Comparison of ENCODE assay signal across 8 cellular contexts in the genomic region with DNA sequence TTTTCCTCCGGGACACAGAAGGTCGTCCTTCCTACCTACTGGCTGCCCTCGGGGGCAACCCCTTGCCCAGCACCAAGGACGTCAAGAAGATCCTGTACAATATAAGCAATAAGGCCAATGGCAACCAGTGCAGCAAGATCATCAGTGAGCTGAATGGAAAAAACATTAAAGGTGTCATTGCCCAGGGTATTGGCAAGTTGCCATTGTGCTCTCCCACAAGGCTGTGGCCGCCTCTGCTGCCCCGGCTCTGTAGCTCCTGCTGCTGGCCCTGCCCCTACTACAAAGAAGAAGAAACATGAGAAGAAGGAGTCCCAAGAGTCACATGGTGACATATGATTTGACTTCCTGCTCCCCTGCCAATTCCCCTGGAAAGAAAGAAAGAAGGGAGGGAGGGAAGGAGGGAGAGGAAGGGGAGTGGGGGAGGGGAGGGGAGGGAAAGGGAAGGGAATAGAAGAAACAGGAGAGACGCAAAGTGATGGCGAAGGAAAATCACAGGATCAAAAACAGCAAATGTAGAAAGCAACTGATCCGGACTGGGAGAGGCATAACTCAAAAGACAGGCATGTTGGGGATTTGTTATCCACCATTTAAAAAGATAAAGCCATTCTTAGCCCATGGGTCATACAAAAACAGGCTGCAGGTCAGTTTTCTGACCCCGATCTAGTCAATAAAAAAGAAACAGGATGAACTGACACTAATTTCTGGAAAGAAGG.
DNase-seq lines count a peak whose midpoint lies in the region; ATAC-seq and TF ChIP-seq lines count a peak whose summit lies in the region.
"Had no signal": no experiment of that assay in that cellular context is flagged by ENCODE, and none has a peak within 500 bp of the region (broad histone marks: within the 10 kb centered on the region; RNA-seq: fewer than 3 reads in every experiment).

No MANE protein-coding gene starts in this region.

- POLR2A ChIA-PET in activated CD8-positive, alpha-beta T cell treated with anti-CD3 and anti-CD28 coated beads, Interleukin-2, amount 10 ng/mL, durations not matched to agents 7 days and 5 days (lab: Charles Lee), result interaction anchor here (0.6 to 3.2 kb wide), 2 partner anchors 62 to 98 kb away, joined by 3 to 29 read pairs; partner anchors contain the start of gene RESF1

- H3K4me3 ChIP-seq in GM12865 (ENCODE audit: low read depth, low read length), result peak overlapping the region; percentile 51
- H3K4me3 ChIP-seq: thoracic aorta had no signal

- ATAC-seq in activated CD8-positive, alpha-beta T cell treated with anti-CD3 and anti-CD28 coated beads, Interleukin-2, amount 10 ng/mL, durations not matched to agents 7 days and 5 days, result no peak
- ATAC-seq in HG03439 (IDR thresholded peaks at IDR 0.05; ENCODE audit: unreplicated experiment), result no peak

- no peak for TF ChIP-seq CTCF in GM12865 (IDR thresholded peaks at IDR 0.05; ENCODE audit: insufficient read depth, low read depth, low read length, missing control alignments)

- H3K27me3 Mint-ChIP-seq in activated CD8-positive, alpha-beta T cell treated with anti-CD3 and anti-CD28 coated beads, Interleukin-2, amount 10 ng/mL, durations not matched to agents 7 days and 5 days (ENCODE audit: low read depth), result no peaks in the 10 kb centered on the region

- CTCF ChIA-PET in activated CD8-positive, alpha-beta T cell treated with anti-CD3 and anti-CD28 coated beads, Interleukin-2, amount 10 ng/mL, durations not matched to agents 7 days and 5 days (lab: Charles Lee), result interaction anchor here (2.3 kb wide), 1 partner anchor 18 kb away, joined by 6 read pairs; no protein-coding TSS in a partner anchor

- DNase-seq in GM12865 (ENCODE audit: low read depth) (peak; percentile 84), NCI-H128 (lab: John Stamatoyannopoulos, UW; ENCODE audit: unreplicated experiment) (peak; percentile 6), iPS-NIHi7 (ENCODE audit: extremely low spot score) (peak; percentile 66), hepatic stellate cell (ENCODE audit: low spot score) (no peak)
- DNase-seq in activated CD8-positive, alpha-beta T cell treated with anti-CD3 and anti-CD28 coated beads, Interleukin-2, amount 10 ng/mL, durations not matched to agents 7 days and 5 days, result no peak
- no peak for DNase-seq in stimulated activated naive CD4-positive, alpha-beta T cell treated with Interleukin-2 at 50 U/mL for 16 hours (lab: John Stamatoyannopoulos, UW)

- H3K9me3 Mint-ChIP-seq in activated CD8-positive, alpha-beta T cell treated with anti-CD3 and anti-CD28 coated beads, Interleukin-2, amount 10 ng/mL, durations not matched to agents 7 days and 5 days (ENCODE audit: insufficient read depth), result peaks cover 41% of the 10 kb centered on the region

- peak overlapping the region; percentile 94 for H3K27ac Mint-ChIP-seq in activated CD8-positive, alpha-beta T cell treated with anti-CD3 and anti-CD28 coated beads, Interleukin-2, amount 10 ng/mL, durations not matched to agents 7 days and 5 days

- H3K36me3 Mint-ChIP-seq in activated CD8-positive, alpha-beta T cell treated with anti-CD3 and anti-CD28 coated beads, Interleukin-2, amount 10 ng/mL, durations not matched to agents 7 days and 5 days (ENCODE audit: low read depth), result peaks cover 65% of the 10 kb centered on the region

- H3K4me1 Mint-ChIP-seq in activated CD8-positive, alpha-beta T cell treated with anti-CD3 and anti-CD28 coated beads, Interleukin-2, amount 10 ng/mL, durations not matched to agents 7 days and 5 days (ENCODE audit: low read depth), result peaks cover 54% of the 10 kb centered on the region

- H3K4me3 Mint-ChIP-seq in activated CD8-positive, alpha-beta T cell treated with anti-CD3 and anti-CD28 coated beads, Interleukin-2, amount 10 ng/mL, durations not matched to agents 7 days and 5 days, result no peak overlapping the region

Comparison
In these comparisons a context has a peak if more than half of its experiments do, and no peak if none do; other contexts are left out.
1. DNase-seq: peak in GM12865 (single experiment), NCI-H128 (single experiment) and iPS-NIHi7 (single experiment); none in activated CD8-positive, alpha-beta T cell treated with anti-CD3 and anti-CD28 coated beads, Interleukin-2, amount 10 ng/mL, durations not matched to agents 7 days and 5 days (single experiment), stimulated activated naive CD4-positive, alpha-beta T cell treated with Interleukin-2 at 50 U/mL for 16 hours (single experiment) and hepatic stellate cell (single experiment).